Comparison of ENCODE assay signal across 8 cellular contexts in the genomic region with DNA sequence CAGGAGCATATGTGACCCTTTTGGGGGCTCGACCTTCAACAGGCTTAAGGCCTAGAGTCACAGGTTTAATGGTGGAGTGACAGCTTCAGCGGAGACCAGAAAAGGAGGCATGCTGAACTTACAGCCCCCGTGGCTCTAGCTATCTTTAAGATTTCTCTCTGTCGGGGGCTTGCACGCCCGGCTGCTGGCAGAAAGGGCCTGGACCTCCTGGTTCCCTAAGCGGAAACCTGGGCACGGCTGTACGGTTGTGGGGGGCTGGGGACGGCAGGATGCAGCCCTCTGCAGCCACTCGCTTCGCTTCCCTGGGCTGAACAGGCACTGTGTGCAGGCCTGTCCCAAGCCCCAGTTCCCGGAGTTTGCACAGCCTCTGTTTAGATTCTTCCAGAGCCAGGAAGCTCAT. TPM values are rescaled to one million over a fixed set of nuclear protein-coding genes. Genes with fewer than 3 reads are reported as not detected.
DNase-seq lines count a peak whose midpoint lies in the region; ATAC-seq and TF ChIP-seq lines count a peak whose summit lies in the region.

No MANE protein-coding gene starts in this region.

- H3K27me3 ChIP-seq in CD4-positive, alpha-beta T cell (ENCODE audit: control insufficient read depth, insufficient read depth, low read length): peaks cover 3% of the 10 kb centered on the region
- H3K27me3 ChIP-seq in PC-3 (ENCODE audit: low read length): peaks cover 31% of the 10 kb centered on the region
- no peaks in the 10 kb centered on the region for H3K27me3 ChIP-seq in right cardiac atrium (ENCODE audit: control insufficient read depth, insufficient read depth)
- no peaks in the 10 kb centered on the region for H3K27me3 ChIP-seq in prostate gland (replicated peaks; ENCODE audit: insufficient read depth)

- no peak for DNase-seq in CD4-positive, alpha-beta T cell
- DNase-seq in PC-3 (no peak), right cardiac atrium (no peak), prostate gland (ENCODE audit: low spot score) (no peak), iPS-NIHi7 (ENCODE audit: extremely low spot score) (no peak)
- DNase-seq in activated CD8-positive, alpha-beta memory T cell treated with anti-CD3 and anti-CD28 coated beads, Interleukin-2, amount 50 U/mL, for 4 hours: no peak
- no peak for DNase-seq in stimulated activated CD4-positive, alpha-beta T cell treated with anti-CD3 and anti-CD28 coated beads, Interleukin-4, amount 100 ng/mL, for 4 hours

- H3F3A ChIP-seq in PC-3 (ENCODE audit: low read length, unreplicated experiment): no peaks in the 10 kb centered on the region

- intact Hi-C loops in CD4-positive, alpha-beta T cell (cut with DNase I, micrococcal nuclease): loop anchor here (5.0 to 10.0 kb wide), 3 partner anchors 67 to 1819 kb away; partner anchors contain the start of gene NCKIPSD (in 1 of the 2)
- intact Hi-C loops in PC-3 (cut with micrococcal nuclease): no loop called here
- intact Hi-C loops in right cardiac atrium (cut with DNase I): loop anchor here in 1 of 4 donors (10.0 kb wide), 1 partner anchor 69 kb away; no protein-coding TSS in a partner anchor
- intact Hi-C loops in prostate gland (cut with DNase I): no loop called here

- no peaks in the 10 kb centered on the region for H4K20me1 ChIP-seq in PC-3 (ENCODE audit: low read length)

- TF ChIP-seq CTCF in CD4-positive, alpha-beta T cell (IDR thresholded peaks at IDR 0.05): no peak
- TF ChIP-seq CTCF in PC-3 (conservative IDR thresholded peaks at IDR 0.05; ENCODE audit: low read depth, low read length) (no peak), prostate gland (IDR thresholded peaks at IDR 0.05) (no peak)

- H3K4me1 ChIP-seq in PC-3 (ENCODE audit: insufficient read depth, low read length) (0 out of 2 replicates have a peak, but pooled peaks cover 5% of the 10 kb centered on the region), right cardiac atrium (ENCODE audit: control insufficient read depth, insufficient read depth, low read length) (no peaks in the 10 kb centered on the region), prostate gland (replicated peaks) (no peaks in the 10 kb centered on the region)

- H3K36me3 ChIP-seq in PC-3 (ENCODE audit: low read depth, low read length) (no peaks in the 10 kb centered on the region), prostate gland (no peaks in the 10 kb centered on the region)

- 30% methylated on average over 13 of the region's 13 CpGs for WGBS in right cardiac atrium
- WGBS in prostate gland: 44% methylated on average over 13 of the region's 13 CpGs

- H3K9me3 ChIP-seq in CD4-positive, alpha-beta T cell (ENCODE audit: control insufficient read depth, low read length): no peaks in the 10 kb centered on the region
- H3K9me3 ChIP-seq in PC-3 (ENCODE audit: low read length) (no peaks in the 10 kb centered on the region), right cardiac atrium (ENCODE audit: control insufficient read depth, low read length) (no peaks in the 10 kb centered on the region), prostate gland (no peaks in the 10 kb centered on the region)

- POLR2A ChIA-PET in CD4-positive, alpha-beta T cell (lab: Charles Lee): interaction anchor here (0.8 to 1.5 kb wide), 4 partner anchors 12 to 167 kb away, joined by 3 to 4 read pairs (median 4); partner anchors contain the start of gene HEMK1
- POLR2A ChIA-PET in PC-3 (lab: Charles Lee; ENCODE audit: unreplicated experiment): no interaction called here

- H3K4me1 Mint-ChIP-seq in CD4-positive, alpha-beta T cell (ENCODE audit: low read depth): peaks cover 6% of the 10 kb centered on the region

- peak overlapping the region; percentile 70 for H3K4me3 Mint-ChIP-seq in CD4-positive, alpha-beta T cell

- H2AFZ ChIP-seq in PC-3 (ENCODE audit: low read length): peak overlapping the region; percentile 30; the same call in 1 of the 2 replicates

- H3K79me2 ChIP-seq in PC-3 (ENCODE audit: low read length): no peaks in the 10 kb centered on the region

- H3K27ac Mint-ChIP-seq in CD4-positive, alpha-beta T cell: no peak overlapping the region

- H3K9me3 Mint-ChIP-seq in CD4-positive, alpha-beta T cell: no peaks in the 10 kb centered on the region

- H3K4me3 ChIP-seq in PC-3 (ENCODE audit: low read length) (peak overlapping the region; percentile 49; the same call in 1 of the 2 replicates), right cardiac atrium (ENCODE audit: low read length) (peak overlapping the region; percentile 65), prostate gland (peak overlapping the region; percentile 53 to 62)

- no peaks in the 10 kb centered on the region for H3K36me3 Mint-ChIP-seq in CD4-positive, alpha-beta T cell (ENCODE audit: low read depth)

- no peak for TF ChIP-seq POLR2A in prostate gland (IDR thresholded peaks at IDR 0.05)

- H3K4me2 ChIP-seq in PC-3 (ENCODE audit: low read length): peak overlapping the region; percentile 73

- no peaks in the 10 kb centered on the region for H3K9me2 ChIP-seq in PC-3 (replicated peaks; ENCODE audit: low read length)

- no peak overlapping the region for H3K27ac ChIP-seq in CD4-positive, alpha-beta T cell (ENCODE audit: low read depth, low read length)
- no peak overlapping the region for H3K27ac ChIP-seq in PC-3 (ENCODE audit: low read length)
- peak overlapping the region; percentile 37 for H3K27ac ChIP-seq in right cardiac atrium (ENCODE audit: low read length)
- peak overlapping the region; percentile 50 to 68 for H3K27ac ChIP-seq in prostate gland

- no peak for ATAC-seq in CD4-positive, alpha-beta T cell (ENCODE audit: poor library complexity)
- ATAC-seq in PC-3: peak; percentile 23
- peak; percentile 5 to 8 for ATAC-seq in right cardiac atrium
- ATAC-seq in GM18907 (IDR thresholded peaks at IDR 0.05; ENCODE audit: unreplicated experiment): no peak

- CTCF ChIA-PET in CD4-positive, alpha-beta T cell (lab: Charles Lee): no interaction called here
- CTCF ChIA-PET in PC-3 (lab: Charles Lee): no interaction called here

- no peak overlapping the region for H3K9ac ChIP-seq in PC-3 (ENCODE audit: low read length)

- no TSS peak for BruUV-seq in PC-3 (replicated peaks; lab: Mats Ljungman, UMichigan)

- peaks cover 19% of the 10 kb centered on the region for H3K27me3 Mint-ChIP-seq in CD4-positive, alpha-beta T cell

RNA-seq across cellular contexts. Expression of gene CACNA2D2, which starts 0.5 kb away (rescaled TPM):
- total RNA-seq in CD4-positive, alpha-beta T cell: 1 to 10 TPM; 2.5 to 3.8 TPM
- 0.17 and 0.44 TPM in 2 replicates for total RNA-seq in PC-3 (2014; rRNA removed)
- 10 to 100 TPM in 3 of 4 donors, 1 to 10 TPM in 1; 8.7 to 56.1 (median 40.9) TPM for total RNA-seq in right cardiac atrium
- polyA plus RNA-seq in right cardiac atrium: 25.7 TPM
- 1 to 10 TPM; 5.6 to 9.1 TPM for total RNA-seq in prostate gland

Comparison
In these comparisons a context has a peak if more than half of its experiments do, and no peak if none do; other contexts are left out.
1. ATAC-seq: peak in PC-3 (single experiment) and right cardiac atrium (2 of 2); none in CD4-positive, alpha-beta T cell (single experiment) and GM18907 (single experiment).
2. H3K27ac ChIP-seq: peak in right cardiac atrium (single experiment) and prostate gland (2 of 2); none in CD4-positive, alpha-beta T cell (single experiment) and PC-3 (single experiment).
3. intact Hi-C loops: an anchor here in CD4-positive, alpha-beta T cell (5.0 to 10.0 kb wide); none called in PC-3 and prostate gland.
4. Peak in every context shown above with its lines, with median percentiles within 50 percentile points of each other: H3K4me3 ChIP-seq.